In genomic region chr20:62233684-62234083, GRCh38 we compare ENCODE assay signal across 22 cellular contexts. TPM values are rescaled to one million over a fixed set of nuclear protein-coding genes. Genes with fewer than 3 reads are reported as not detected.
"Had no signal": no experiment of that assay in that cellular context is flagged by ENCODE, and none has a peak within 500 bp of the region (broad histone marks: within the 10 kb centered on the region; RNA-seq: fewer than 3 reads in every experiment).

No MANE protein-coding gene starts in this region.

- H3K4me3 ChIP-seq: dorsolateral prefrontal cortex, lung, thyroid gland had no signal

- H3K27ac ChIP-seq: thyroid gland had no signal

- H3K36me3 ChIP-seq: thyroid gland had no signal

- H3K9me3 ChIP-seq: thyroid gland had no signal

- DNase-seq: activated B cell treated with CpG ODN at 0.5 μM for 24 hours; activated CD4-positive, alpha-beta memory T cell treated with anti-CD3 and anti-CD28 coated beads, Interleukin-2, amount 10 ng/mL, durations not matched to agents 7 days and 5 days; activated CD4-positive, alpha-beta T cell treated with anti-CD3 and anti-CD28 coated beads for 48 hours; activated CD8-positive, alpha-beta memory T cell treated with anti-CD3 and anti-CD28 coated beads, Interleukin-2, amount 10 ng/mL, durations not matched to agents 7 days and 5 days; activated naive CD4-positive, alpha-beta T cell; activated naive CD8-positive, alpha-beta T cell treated with anti-CD3 and anti-CD28 coated beads for 36 hours; activated T-cell treated with anti-CD3 and anti-CD28 coated beads, Interleukin-2, amount 50 U/mL, for 1 hour; central memory CD4-positive, alpha-beta T cell; dorsolateral prefrontal cortex; foreskin fibroblast; hippocampal formation; nucleus accumbens; stimulated activated CD4-positive, alpha-beta T cell treated with anti-CD3 and anti-CD28 coated beads, Interleukin-12 subunit alpha, Interleukin-12 subunit beta, amount 100 ng/mL, for 4 hours; stimulated activated CD4-positive, alpha-beta T cell treated with anti-CD3 and anti-CD28 coated beads, Interleukin-1b, Interleukin-23, amount 100 ng/mL, for 48 hours; stimulated activated CD8-positive, alpha-beta memory T cell treated with anti-CD3 and anti-CD28 coated beads, Interleukin-4, amount 100 ng/mL, for 48 hours; stimulated activated naive CD4-positive, alpha-beta T cell; thyroid gland had no signal

- H3K27me3 ChIP-seq: thyroid gland had no signal

RNA-seq across cellular contexts. Expression of gene HRH3, which starts 13.6 kb away (rescaled TPM):
- total RNA-seq: activated B cell treated with CpG ODN at 0.5 μM for 24 hours; activated CD4-positive, alpha-beta memory T cell treated with anti-CD3 and anti-CD28 coated beads, Interleukin-2, amount 10 ng/mL, durations not matched to agents 7 days and 5 days; activated CD8-positive, alpha-beta memory T cell treated with anti-CD3 and anti-CD28 coated beads, Interleukin-2, amount 10 ng/mL, durations not matched to agents 7 days and 5 days; activated naive CD8-positive, alpha-beta T cell treated with anti-CD3 and anti-CD28 coated beads for 36 hours; activated T-helper 17 cell treated with anti-CD3 and anti-CD28 coated beads, Interleukin-2, amount 50 U/mL, for 72 hours; glomerular endothelial cell; left colon; lung; renal cortical epithelial cell; thyroid gland had no signal
- polyA plus RNA-seq: lung had no signal
